In genomic region chr6:70860044-70860443, GRCh38 we compare ENCODE assay signal across 1 cellular context.
TF ChIP-seq lines count a peak whose summit lies in the region.

No MANE protein-coding gene starts in this region.

TF ChIP-seq in GM23338, 12 proteins besides CTCF, POLR2A, EP300 and RAD21 (continued from another document):
- no peak for TF ChIP-seq STAT1 (IDR thresholded peaks at IDR 0.05; ENCODE audit: unreplicated experiment)
- no peak for TF ChIP-seq NANOG (IDR thresholded peaks at IDR 0.05; ENCODE audit: borderline replicate concordance)
- no peak for TF ChIP-seq EZH2phosphoT487 (IDR thresholded peaks at IDR 0.05; ENCODE audit: unreplicated experiment)
- no peak for TF ChIP-seq REST (IDR thresholded peaks at IDR 0.05; ENCODE audit: unreplicated experiment)
